ENCODE assay signal across 8 cellular contexts in the genomic region with DNA sequence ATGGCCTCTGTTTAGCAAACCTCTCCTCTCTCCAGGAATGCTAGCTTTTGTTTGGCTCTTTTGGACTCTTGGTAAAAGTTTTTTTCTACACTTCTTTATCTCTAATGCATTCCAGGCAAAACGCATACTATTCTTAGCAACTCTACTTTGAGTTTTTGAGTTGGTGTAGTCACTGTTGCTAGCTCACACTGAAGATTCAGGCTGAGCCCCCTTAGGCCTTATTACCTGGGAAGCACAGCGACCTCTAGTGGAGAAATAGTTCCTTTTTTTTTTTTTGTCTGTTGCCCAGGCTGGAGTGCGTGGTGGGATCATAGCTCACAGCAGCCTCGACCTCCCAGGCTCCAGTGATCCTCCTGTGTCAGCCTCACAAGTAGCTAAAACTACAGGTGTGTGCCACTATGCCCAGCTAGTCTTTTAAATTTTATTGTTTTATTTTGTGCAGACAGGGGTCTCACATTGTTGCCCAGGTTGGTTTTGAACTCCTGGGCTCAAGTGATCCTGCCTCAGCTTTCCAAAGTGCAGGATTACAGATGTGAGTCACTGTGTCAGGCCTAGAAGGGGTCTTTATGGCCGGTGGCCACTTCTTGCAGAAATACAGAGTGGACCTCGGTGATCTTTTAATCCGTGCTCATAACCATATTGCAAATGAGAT.
DNase-seq lines count a peak whose midpoint lies in the region; ATAC-seq and TF ChIP-seq lines count a peak whose summit lies in the region.

No MANE protein-coding gene starts in this region.

- peaks cover 0 to 16% (median 0%) of the 10 kb centered on the region in 45 donors for H3K27me3 ChIP-seq in dorsolateral prefrontal cortex

- intact Hi-C loops in dorsolateral prefrontal cortex (cut with DNase I), result no loop called here

- DNase-seq in NCI-H446 (lab: John Stamatoyannopoulos, UW) (peak; percentile 1 to 52), NCI-H446 treated with DMSO at 0.1 percent for 48 hours (lab: John Stamatoyannopoulos, UW) (no peak), NCI-H82 treated with DMSO at 0.1 percent for 48 hours (lab: John Stamatoyannopoulos, UW; ENCODE audit: unreplicated experiment) (peak; percentile 60), dorsolateral prefrontal cortex (no peak), midbrain (lab: John Stamatoyannopoulos, UW) (peak; percentile 17), COLO668 (lab: John Stamatoyannopoulos, UW; ENCODE audit: unreplicated experiment) (no peak), occipital lobe (lab: John Stamatoyannopoulos, UW) (no peak)

- peak in 55 of 56 donors; percentile 35 to 76 (median 59) for TF ChIP-seq CTCF in dorsolateral prefrontal cortex (IDR thresholded peaks at IDR 0.05 in 54 of 56, conservative IDR thresholded peaks at IDR 0.05 in 2 of 56; ENCODE audit: low read depth in 1 of 56, partially characterized antibody in 56 of 56)

- no peak overlapping the region for H3K27ac ChIP-seq in dorsolateral prefrontal cortex

- peak; percentile 61 for ATAC-seq in HG02981 (IDR thresholded peaks at IDR 0.05; ENCODE audit: unreplicated experiment)

- no peak overlapping the region for H3K4me3 ChIP-seq in dorsolateral prefrontal cortex

Comparison
In these comparisons a context has a peak if more than half of its experiments do, and no peak if none do; other contexts are left out.
1. DNase-seq: peak in NCI-H446 (2 of 2), NCI-H82 treated with DMSO at 0.1 percent for 48 hours (single experiment) and midbrain (single experiment); none in NCI-H446 treated with DMSO at 0.1 percent for 48 hours (single experiment), dorsolateral prefrontal cortex (0 of 10), COLO668 (single experiment) and occipital lobe (single experiment).